In genomic region chr5:6632324-6632930, GRCh38 we compare ENCODE assay signal across 8 cellular contexts. TPM values are rescaled to one million over a fixed set of nuclear protein-coding genes. Genes with fewer than 3 reads are reported as not detected.
DNase-seq lines count a peak whose midpoint lies in the region; FAIRE-seq and TF ChIP-seq lines count a peak whose summit lies in the region.

No MANE protein-coding gene starts in this region.

- H3K9me2 ChIP-seq in Karpas-422 (replicated peaks; ENCODE audit: insufficient read depth, low read length) = no peaks in the 10 kb centered on the region

- H3K4me1 ChIP-seq in Karpas-422 (ENCODE audit: low read length) = peaks cover 27% of the 10 kb centered on the region

- H3K27ac ChIP-seq in Karpas-422 (ENCODE audit: low read length) = peak overlapping the region; percentile 63; the same call in 1 of the 2 replicates

- no peaks in the 10 kb centered on the region for H3K27me3 ChIP-seq in Karpas-422 (ENCODE audit: low read length)

- H3K79me2 ChIP-seq in Karpas-422 (ENCODE audit: low read length) = peaks cover 79% of the 10 kb centered on the region

- peak overlapping the region; percentile 93 for H3K9ac ChIP-seq in Karpas-422 (ENCODE audit: low read length)

- DNase-seq in NCI-H524 (lab: John Stamatoyannopoulos, UW) (peak; percentile 37 to 39), NCI-H524 treated with DMSO at 0.1 percent for 48 hours (lab: John Stamatoyannopoulos, UW) (no peak), H54 (ENCODE audit: insufficient read length, low spot score) (peak; percentile 49), Karpas-422 (peak; percentile 57), amniotic epithelial cell (ENCODE audit: low read depth) (peak; percentile 15)
- DNase-seq in stimulated activated CD8-positive, alpha-beta memory T cell treated with anti-CD3 and anti-CD28 coated beads, Interleukin-7, amount 100 ng/mL, for 24 hours (ENCODE audit: low read depth) = peak; percentile 5
- DNase-seq in stimulated activated naive CD4-positive, alpha-beta T cell (lab: John Stamatoyannopoulos, UW) = no peak

- no peaks in the 10 kb centered on the region for H3K9me3 ChIP-seq in Karpas-422 (ENCODE audit: low read length)
- no peaks in the 10 kb centered on the region for H3K9me3 ChIP-seq in iPS-18c (ENCODE audit: control insufficient read depth, insufficient read depth, low read length)

- TF ChIP-seq POLR2A in H54 (IDR thresholded peaks at IDR 0.05; ENCODE audit: low read depth, low read length) = no peak

- H4K20me1 ChIP-seq in Karpas-422 (ENCODE audit: insufficient read depth, low read depth, low read length) = peaks cover 20% of the 10 kb centered on the region

- peak overlapping the region; percentile 89 for H3K4me2 ChIP-seq in Karpas-422 (ENCODE audit: low read depth, low read length, poor library complexity, severe bottlenecking)

- peaks cover 42% of the 10 kb centered on the region for H3K36me3 ChIP-seq in Karpas-422 (ENCODE audit: insufficient read depth, low read length)

- no peak for FAIRE-seq in H54 (lab: Jason Lieb, UNC)

- H2AFZ ChIP-seq in Karpas-422 (ENCODE audit: low read length) = peak overlapping the region; percentile 58; the same call in 1 of the 2 replicates

- H3K4me3 ChIP-seq in Karpas-422 (ENCODE audit: low read length) (peak overlapping the region; percentile 100), iPS-18c (ENCODE audit: insufficient read depth, low read depth, low read length) (peak overlapping the region; percentile 65)

RNA-seq across cellular contexts. Expression of gene NSUN2, which starts 0.4 kb away (rescaled TPM):
- total RNA-seq in Karpas-422 (2014; rRNA removed; shearing (Covaris generic); ENCODE audit: low replicate concordance) = 64.2 and 69.1 TPM in 2 replicates

RNA-seq across cellular contexts. Expression of gene SRD5A1, which starts 0.8 kb away (rescaled TPM):
- 18.0 and 19.5 TPM in 2 replicates for total RNA-seq in Karpas-422 (2014; rRNA removed; shearing (Covaris generic); ENCODE audit: low replicate concordance)

Comparison
In these comparisons a context has a peak if more than half of its experiments do, and no peak if none do; other contexts are left out.
1. DNase-seq: peak in NCI-H524 (2 of 2), H54 (single experiment), Karpas-422 (single experiment), amniotic epithelial cell (single experiment) and stimulated activated CD8-positive, alpha-beta memory T cell treated with anti-CD3 and anti-CD28 coated beads, Interleukin-7, amount 100 ng/mL, for 24 hours (single experiment); none in NCI-H524 treated with DMSO at 0.1 percent for 48 hours (single experiment) and stimulated activated naive CD4-positive, alpha-beta T cell (0 of 6).